9 cellular contexts compared by ENCODE assay signal in the genomic region with DNA sequence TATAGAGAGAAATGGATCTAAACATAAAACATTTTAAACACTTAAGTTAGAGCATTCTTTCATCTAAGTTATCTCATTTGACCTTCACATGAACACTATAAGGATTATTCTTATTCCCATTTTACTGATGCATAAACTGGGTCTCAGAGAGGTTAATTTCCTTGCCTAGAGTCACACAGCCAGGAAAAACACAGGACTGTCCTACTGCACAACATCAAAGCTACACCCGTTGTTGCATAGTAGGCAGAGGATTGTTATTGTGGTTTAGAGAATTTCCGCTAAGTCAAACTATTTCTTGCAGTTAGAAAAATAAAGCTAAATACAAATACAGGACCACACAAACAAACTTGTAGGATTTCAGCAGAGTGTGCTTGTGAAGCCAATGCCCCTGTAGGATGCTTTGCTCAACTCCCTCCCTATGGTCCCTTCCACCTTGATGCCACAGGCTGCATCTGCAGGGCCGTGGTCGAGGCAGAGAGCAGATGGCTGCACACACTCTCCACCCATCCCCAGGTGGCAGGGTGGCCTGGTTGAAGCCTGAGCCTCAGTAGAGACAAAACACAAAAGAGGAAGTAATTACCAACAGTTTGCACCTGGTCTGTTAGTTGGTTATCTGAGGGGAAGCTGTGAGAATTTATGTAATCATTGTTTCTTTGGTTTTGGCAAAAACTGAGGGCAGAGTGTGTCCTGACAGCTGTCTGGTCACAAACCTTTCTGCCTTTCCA. TPM values are rescaled to one million over a fixed set of nuclear protein-coding genes. Genes with fewer than 3 reads are reported as not detected.
DNase-seq lines count a peak whose midpoint lies in the region; ATAC-seq, FAIRE-seq and TF ChIP-seq lines count a peak whose summit lies in the region.
"Had no signal": no experiment of that assay in that cellular context is flagged by ENCODE, and none has a peak within 500 bp of the region (broad histone marks: within the 10 kb centered on the region; RNA-seq: fewer than 3 reads in every experiment).

No MANE protein-coding gene starts in this region.

- H3K36me3 Mint-ChIP-seq in T-cell = peaks cover 21% of the 10 kb centered on the region

- peaks cover 32 to 41% (median 40%) of the 10 kb centered on the region in 3 donors for H3K4me1 Mint-ChIP-seq in T-cell

- DNase-seq in GM12865 (ENCODE audit: low read depth) = peak; percentile 90
- peak in 6 of 34 experiments; percentile 8 to 42 (median 18) for DNase-seq in T-cell
- no peak for DNase-seq in GM03348 (ENCODE audit: low spot score)
- DNase-seq in H54 (ENCODE audit: insufficient read length, low spot score) = no peak
- DNase-seq in brain microvascular endothelial cell = no peak
- no peak for DNase-seq in COLO829 (ENCODE audit: low spot score)

- no peaks in the 10 kb centered on the region for H3K9me3 Mint-ChIP-seq in T-cell

- peak; percentile 80 for ATAC-seq in GM19467 (IDR thresholded peaks at IDR 0.05; ENCODE audit: unreplicated experiment)
- ATAC-seq in HG03442 (IDR thresholded peaks at IDR 0.05; ENCODE audit: unreplicated experiment) = peak; percentile 82
- ATAC-seq in T-cell (replicated peaks in 1 of 4) = peak in 3 of 4 experiments; percentile 38 to 50 (median 49)

- FAIRE-seq in H54 (lab: Jason Lieb, UNC) = no peak

- peak overlapping the region; percentile 69 to 86 for H3K27ac Mint-ChIP-seq in T-cell

- H3K27me3 Mint-ChIP-seq in T-cell = no peaks in the 10 kb centered on the region

- no peaks in the 10 kb centered on the region for H3K27me3 ChIP-seq in brain microvascular endothelial cell (replicated peaks)

- peak overlapping the region in 2 of 3 donors; percentile 35 to 53 for H3K4me3 Mint-ChIP-seq in T-cell

- H3K27ac ChIP-seq in brain microvascular endothelial cell = no peak overlapping the region
- H3K27ac ChIP-seq: thoracic aorta had no signal

- H3K4me3 ChIP-seq in GM12865 (ENCODE audit: low read depth, low read length) (no peak overlapping the region), brain microvascular endothelial cell (ENCODE audit: low read depth, low read length) (no peak overlapping the region)
- H3K4me3 ChIP-seq: thoracic aorta had no signal

- POLR2A ChIA-PET in T-cell (lab: Charles Lee) = interaction anchor here in 1 of 2 donors (0.6 kb wide), 1 partner anchor 26 kb away, joined by 3 read pairs; no protein-coding TSS in a partner anchor

- TF ChIP-seq CTCF in GM12865 (IDR thresholded peaks at IDR 0.05; ENCODE audit: insufficient read depth, low read depth, low read length, missing control alignments) (no peak), brain microvascular endothelial cell (IDR thresholded peaks at IDR 0.05; ENCODE audit: low read depth, low read length, missing control alignments) (no peak)

- TF ChIP-seq POLR2A in H54 (IDR thresholded peaks at IDR 0.05; ENCODE audit: low read depth, low read length) = no peak

- CTCF ChIA-PET in T-cell (lab: Charles Lee) = interaction anchor here in 1 of 2 donors (1.6 to 2.0 kb wide), 2 partner anchors 51 to 53 kb away, joined by 3 to 7 read pairs; no protein-coding TSS in a partner anchor

- in situ Hi-C loops in brain microvascular endothelial cell (cut with HindIII; ENCODE audit: low pct_ligation_motif_present, low sequenced_read_pairs) = no loop called here

- H3K36me3 ChIP-seq in brain microvascular endothelial cell (replicated peaks) = no peaks in the 10 kb centered on the region

RNA-seq across cellular contexts. Expression of a gene that starts 41.1 kb away (rescaled TPM):
- 1 to 10 TPM in 3 of 5 donors, under 1 TPM in 2; 0.79 to 2.7 (median 1.3) TPM for total RNA-seq in T-cell

RNA-seq across cellular contexts. Expression of a gene that starts 55.6 kb away (rescaled TPM):
- total RNA-seq in T-cell = not detected
- total RNA-seq: thoracic aorta had no signal
